27 cellular contexts compared by ENCODE assay signal in the genomic region with DNA sequence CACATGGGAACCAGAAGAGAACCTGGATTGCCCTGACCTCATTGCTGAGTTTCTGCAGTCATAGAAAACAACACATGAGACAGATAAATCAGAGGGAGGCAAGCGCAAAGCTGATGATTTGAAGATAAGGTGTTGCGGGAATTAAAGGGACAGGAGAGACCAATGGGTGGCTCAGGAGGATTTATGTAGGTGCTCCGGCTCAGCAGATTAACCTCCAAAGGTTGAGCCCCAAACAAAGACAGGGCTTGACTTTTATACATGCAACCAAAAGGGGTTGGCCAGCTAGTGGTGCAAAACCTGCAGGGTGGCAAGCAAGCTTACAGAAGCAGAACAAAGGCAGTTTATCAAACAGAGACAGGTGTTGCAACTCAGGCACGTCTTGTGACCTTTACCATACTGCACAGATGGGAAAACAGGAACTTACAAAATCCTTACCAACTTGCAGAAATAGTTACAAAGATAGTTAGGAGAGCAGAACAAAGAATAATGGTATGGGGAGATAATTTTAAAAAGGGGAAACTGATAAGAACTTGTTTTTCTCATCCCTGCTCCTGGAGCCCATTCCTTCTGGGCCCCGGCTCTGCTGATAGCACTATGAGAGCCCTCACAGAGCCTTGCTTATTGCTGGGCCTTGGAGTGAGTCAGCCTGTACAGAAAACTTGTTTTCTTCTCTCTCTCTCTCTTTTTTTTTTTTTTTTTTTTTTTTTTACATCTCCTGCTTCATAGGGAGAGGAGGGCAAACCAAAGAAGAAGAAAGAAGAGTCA.
DNase-seq lines count a peak whose midpoint lies in the region; TF ChIP-seq lines count a peak whose summit lies in the region.
"Had no signal": no experiment of that assay in that cellular context is flagged by ENCODE, and none has a peak within 500 bp of the region (broad histone marks: within the 10 kb centered on the region; RNA-seq: fewer than 3 reads in every experiment).

No MANE protein-coding gene starts in this region.

- peak overlapping the region; percentile 54 for H3K4me3 Mint-ChIP-seq in endothelial cell (ENCODE audit: unreplicated experiment)
- H3K4me3 Mint-ChIP-seq in glutamatergic neuron (ENCODE audit: unreplicated experiment) = no peak overlapping the region
- H3K4me3 Mint-ChIP-seq: activated T-helper 1 cell treated with anti-CD3 and anti-CD28 coated beads, Interleukin-12 subunit alpha, Interleukin-12 subunit beta, Interleukin-2, Interleukin-4 antibody, amounts not matched to agents 30 ng/mL and 10 ng/mL and 1 ng/mL, durations not matched to agents 14 hours and 24 hours and 36 hours; naive B cell had no signal

- peak overlapping the region in 2 of 10 experiments; percentile 0 to 16; a peak in 2 of 20 replicates for H3K4me3 ChIP-seq in BLaER1 treated with 17β-estradiol and CSF1 and Interleukin-3, amounts not matched to agents 10 nM and 100 nM
- H3K4me3 ChIP-seq: A549, BLaER1, esophagus muscularis mucosa, pancreas, Peyer's patch, SK-N-MC, uterus had no signal

- TF ChIP-seq CTCF in endothelial cell (IDR thresholded peaks at IDR 0.05; ENCODE audit: unreplicated experiment) (no peak), glutamatergic neuron (IDR thresholded peaks at IDR 0.05; ENCODE audit: partially characterized antibody, unreplicated experiment) (no peak)

- DNase-seq in KBM-7 = peak; percentile 50
- peak; percentile 25 for DNase-seq in OCI-M2 (lab: John Stamatoyannopoulos, UW; ENCODE audit: unreplicated experiment)
- DNase-seq in endothelial cell (ENCODE audit: low spot score) = no peak
- no peak for DNase-seq in NCI-H1417 (lab: John Stamatoyannopoulos, UW)
- DNase-seq in NCI-H345 treated with DMSO at 0.1 percent for 48 hours (lab: John Stamatoyannopoulos, UW; ENCODE audit: unreplicated experiment) = no peak
- no peak for DNase-seq in NCI-H187 (lab: John Stamatoyannopoulos, UW)
- no peak for DNase-seq in glutamatergic neuron
- DNase-seq: activated CD4-positive, alpha-beta T cell treated with anti-CD3 and anti-CD28 coated beads for 4 hours; effector CD8-positive, alpha-beta T cell; IMR-90; left cardiac atrium; mesenchymal stem cell; naive B cell; NCI-H1092; NCI-H2171; NCI-H748 treated with DMSO at 0.1 percent for 48 hours; pancreas; Peyer's patch; T-helper 9 cell; uterus had no signal

- H3K27ac ChIP-seq in BLaER1 treated with 17β-estradiol and CSF1 and Interleukin-3, amounts not matched to agents 10 nM and 100 nM = peak overlapping the region in 6 of 11 experiments; percentile 0 to 54 (median 36); a peak in 8 of 22 replicates
- H3K27ac ChIP-seq: A549, BLaER1, esophagus muscularis mucosa, pancreas, Peyer's patch, SK-N-MC, uterus had no signal

- peaks cover 19% of the 10 kb centered on the region for H3K36me3 Mint-ChIP-seq in endothelial cell (ENCODE audit: low read depth, unreplicated experiment)
- H3K36me3 Mint-ChIP-seq in glutamatergic neuron (ENCODE audit: unreplicated experiment) = peaks cover 13% of the 10 kb centered on the region

- no peaks in the 10 kb centered on the region for H3K4me1 Mint-ChIP-seq in endothelial cell (ENCODE audit: unreplicated experiment)
- no peaks in the 10 kb centered on the region for H3K4me1 Mint-ChIP-seq in glutamatergic neuron (ENCODE audit: low read depth, unreplicated experiment)

- H3K27ac Mint-ChIP-seq in endothelial cell (ENCODE audit: unreplicated experiment) = no peak overlapping the region
- H3K27ac Mint-ChIP-seq in glutamatergic neuron (ENCODE audit: unreplicated experiment) = no peak overlapping the region
- H3K27ac Mint-ChIP-seq: activated naive CD4-positive, alpha-beta T cell treated with anti-CD3 and anti-CD28 coated beads, Interleukin-2, amount 50 U/mL, for 72 hours; activated T-helper 1 cell treated with anti-CD3 and anti-CD28 coated beads, Interleukin-12 subunit alpha, Interleukin-12 subunit beta, Interleukin-2, Interleukin-4 antibody, amounts not matched to agents 30 ng/mL and 10 ng/mL and 1 ng/mL, durations not matched to agents 14 hours and 24 hours and 36 hours had no signal

- H3K4me1 ChIP-seq in BLaER1 treated with 17β-estradiol and CSF1 and Interleukin-3, amounts not matched to agents 10 nM and 100 nM = peaks cover 0 to 9% (median 0%) of the 10 kb centered on the region in 10 experiments; a peak in 4 of 20 replicates
- H3K4me1 ChIP-seq: A549, BLaER1, esophagus muscularis mucosa, pancreas, Peyer's patch, uterus had no signal

- no peaks in the 10 kb centered on the region for H3K27me3 ChIP-seq in BLaER1 treated with 17β-estradiol and CSF1 and Interleukin-3, amounts not matched to agents 10 nM and 100 nM
- H3K27me3 ChIP-seq: BLaER1, esophagus muscularis mucosa, pancreas, Peyer's patch, uterus had no signal

- 0 out of 22 replicates have a peak, but pooled peaks cover 0 to 4% (median 0%) of the 10 kb centered on the region in 11 experiments for H3K36me3 ChIP-seq in BLaER1 treated with 17β-estradiol and CSF1 and Interleukin-3, amounts not matched to agents 10 nM and 100 nM
- H3K36me3 ChIP-seq: BLaER1, esophagus muscularis mucosa, pancreas, Peyer's patch, uterus had no signal

- peak overlapping the region in 1 of 11 experiments; percentile 11; a peak in 1 of 22 replicates for H3K4me2 ChIP-seq in BLaER1 treated with 17β-estradiol and CSF1 and Interleukin-3, amounts not matched to agents 10 nM and 100 nM
- H3K4me2 ChIP-seq: A549, BLaER1 had no signal

- peaks cover 6% of the 10 kb centered on the region for H3K27me3 Mint-ChIP-seq in endothelial cell (ENCODE audit: unreplicated experiment)
- H3K27me3 Mint-ChIP-seq in glutamatergic neuron (ENCODE audit: unreplicated experiment) = peaks cover 3% of the 10 kb centered on the region

- H3K9ac ChIP-seq in BLaER1 treated with 17β-estradiol and CSF1 and Interleukin-3, amounts not matched to agents 10 nM and 100 nM = no peak overlapping the region
- H3K9ac ChIP-seq: BLaER1 had no signal

- in situ Hi-C loops in KBM-7 (cut with MboI; ENCODE audit: low pct_unique_long_range_greater_than_20kb, low sequenced_read_pairs) = no loop called here

- H3K9me3 Mint-ChIP-seq in endothelial cell (ENCODE audit: unreplicated experiment) (peaks cover 13% of the 10 kb centered on the region), glutamatergic neuron (ENCODE audit: unreplicated experiment) (peaks cover 10% of the 10 kb centered on the region)

- no peaks in the 10 kb centered on the region for H4K20me1 ChIP-seq in BLaER1 treated with 17β-estradiol and CSF1 and Interleukin-3, amounts not matched to agents 10 nM and 100 nM
- H4K20me1 ChIP-seq: BLaER1 had no signal

- H3K9me3 ChIP-seq in BLaER1 treated with 17β-estradiol and CSF1 and Interleukin-3, amounts not matched to agents 10 nM and 100 nM (replicated peaks in 1 of 11) = peaks cover 42 to 73% (median 61%) of the 10 kb centered on the region in 11 experiments
- H3K9me3 ChIP-seq: pancreas, uterus had no signal

Comparison
In these comparisons a context has a peak if more than half of its experiments do, and no peak if none do; other contexts are left out.
1. DNase-seq: peak in KBM-7 (single experiment) and OCI-M2 (single experiment); none in endothelial cell (single experiment), NCI-H1417 (0 of 3), NCI-H345 treated with DMSO at 0.1 percent for 48 hours (single experiment), NCI-H187 (0 of 2) and glutamatergic neuron (single experiment).